8 cellular contexts compared by ENCODE assay signal in genomic region chr1:87330954-87331318, GRCh38. TPM values are rescaled to one million over a fixed set of nuclear protein-coding genes. Genes with fewer than 3 reads are reported as not detected.
DNase-seq lines count a peak whose midpoint lies in the region; ATAC-seq, FAIRE-seq and TF ChIP-seq lines count a peak whose summit lies in the region.

No MANE protein-coding gene starts in this region.

- CTCF ChIA-PET in activated CD4-positive, alpha-beta T cell treated with anti-CD3 and anti-CD28 coated beads for 36 hours (lab: Charles Lee), result interaction anchor here (1.1 kb wide), 1 partner anchor 420 kb away, joined by 3 read pairs; no protein-coding TSS in a partner anchor

- intact Hi-C loops in activated CD4-positive, alpha-beta T cell treated with anti-CD3 and anti-CD28 coated beads for 36 hours (cut with DNase I, micrococcal nuclease), result loop anchor here (5.0 to 10.0 kb wide), 6 partner anchors 116 to 946 kb away; partner anchors contain the start of genes HS2ST1 (in 1 of the 2), SELENOF (in 1 of the 2) and SH3GLB1 (in 1 of the 2)
- intact Hi-C loops in kidney (cut with DNase I), result no loop called here

- POLR2A ChIA-PET in activated CD4-positive, alpha-beta T cell treated with anti-CD3 and anti-CD28 coated beads for 36 hours (lab: Charles Lee), result no interaction called here

- DNase-seq in activated CD4-positive, alpha-beta T cell treated with anti-CD3 and anti-CD28 coated beads for 36 hours, result no peak
- no peak for DNase-seq in activated CD4-positive, alpha-beta T cell treated with anti-CD3 and anti-CD28 coated beads, Interleukin-2, amount 50 U/mL, for 1 hour
- no peak for DNase-seq in activated naive CD8-positive, alpha-beta T cell treated with anti-CD3 and anti-CD28 coated beads for 36 hours
- no peak for DNase-seq in kidney
- no peak for DNase-seq in thoracic aorta (ENCODE audit: low spot score)
- no peak for DNase-seq in KG1 (lab: John Stamatoyannopoulos, UW)
- no peak for DNase-seq in AG08395 (ENCODE audit: low spot score)
- no peak for DNase-seq in NCI-H510A (lab: John Stamatoyannopoulos, UW)

- no peaks in the 10 kb centered on the region for H3K9me3 Mint-ChIP-seq in activated CD4-positive, alpha-beta T cell treated with anti-CD3 and anti-CD28 coated beads for 36 hours (ENCODE audit: low read depth)
- H3K9me3 Mint-ChIP-seq in activated naive CD8-positive, alpha-beta T cell treated with anti-CD3 and anti-CD28 coated beads for 36 hours, result no peaks in the 10 kb centered on the region

- no peak for TF ChIP-seq CTCF in kidney (IDR thresholded peaks at IDR 0.05; ENCODE audit: borderline replicate concordance, extremely low read depth, insufficient read depth)
- no peak for TF ChIP-seq CTCF in thoracic aorta (IDR thresholded peaks at IDR 0.05)

- peaks cover 12% of the 10 kb centered on the region for H3K36me3 Mint-ChIP-seq in activated CD4-positive, alpha-beta T cell treated with anti-CD3 and anti-CD28 coated beads for 36 hours (ENCODE audit: low read depth)
- H3K36me3 Mint-ChIP-seq in activated naive CD8-positive, alpha-beta T cell treated with anti-CD3 and anti-CD28 coated beads for 36 hours, result peaks cover 22% of the 10 kb centered on the region

- H3K27me3 Mint-ChIP-seq in activated CD4-positive, alpha-beta T cell treated with anti-CD3 and anti-CD28 coated beads for 36 hours, result peaks cover 29% of the 10 kb centered on the region
- H3K27me3 Mint-ChIP-seq in activated naive CD8-positive, alpha-beta T cell treated with anti-CD3 and anti-CD28 coated beads for 36 hours, result no peaks in the 10 kb centered on the region

- H3K9ac ChIP-seq in kidney (ENCODE audit: low read length in 2 of 2), result peak overlapping the region; percentile 68 to 71

- H3K4me1 Mint-ChIP-seq in activated CD4-positive, alpha-beta T cell treated with anti-CD3 and anti-CD28 coated beads for 36 hours, result peaks cover 56% of the 10 kb centered on the region
- peaks cover 46% of the 10 kb centered on the region for H3K4me1 Mint-ChIP-seq in activated naive CD8-positive, alpha-beta T cell treated with anti-CD3 and anti-CD28 coated beads for 36 hours

- peak overlapping the region; percentile 72 for H3K4me3 Mint-ChIP-seq in activated CD4-positive, alpha-beta T cell treated with anti-CD3 and anti-CD28 coated beads for 36 hours
- H3K4me3 Mint-ChIP-seq in activated naive CD8-positive, alpha-beta T cell treated with anti-CD3 and anti-CD28 coated beads for 36 hours, result peak overlapping the region; percentile 85

- peak overlapping the region; percentile 78 for H3K27ac Mint-ChIP-seq in activated CD4-positive, alpha-beta T cell treated with anti-CD3 and anti-CD28 coated beads for 36 hours
- H3K27ac Mint-ChIP-seq in activated naive CD8-positive, alpha-beta T cell treated with anti-CD3 and anti-CD28 coated beads for 36 hours, result peak overlapping the region; percentile 95

- H3K27ac ChIP-seq in kidney (ENCODE audit: low read depth in 2 of 2, low read length in 2 of 2) (peak overlapping the region; percentile 75 to 84), thoracic aorta (peak overlapping the region; percentile 99)

- no peaks in the 10 kb centered on the region for H3K36me3 ChIP-seq in kidney (ENCODE audit: control insufficient read depth in 1 of 2, insufficient read depth in 2 of 2, low read length in 2 of 2)
- no peaks in the 10 kb centered on the region for H3K36me3 ChIP-seq in thoracic aorta

- ATAC-seq in activated CD4-positive, alpha-beta T cell treated with anti-CD3 and anti-CD28 coated beads for 36 hours, result no peak
- ATAC-seq in thoracic aorta (ENCODE audit: insufficient number of reproducible peaks, low FRiP score, low read depth), result no peak

- H3K9me3 ChIP-seq in kidney (ENCODE audit: control insufficient read depth in 1 of 2, low read length in 2 of 2) (no peaks in the 10 kb centered on the region), thoracic aorta (no peaks in the 10 kb centered on the region)

- H3K27me3 ChIP-seq in thoracic aorta (replicated peaks; ENCODE audit: insufficient read depth), result no peaks in the 10 kb centered on the region

- H3K4me1 ChIP-seq in kidney (ENCODE audit: control insufficient read depth in 1 of 2, insufficient read depth in 1 of 2, low read depth in 1 of 2, low read length in 2 of 2) (peaks cover 9 to 22% of the 10 kb centered on the region in 2 donors), thoracic aorta (ENCODE audit: control insufficient read depth in 1 of 2, low read depth in 2 of 2) (peaks cover 23 to 42% of the 10 kb centered on the region in 2 donors)

- H3K4me3 ChIP-seq in kidney (ENCODE audit: low read length in 2 of 2) (peak overlapping the region; percentile 84 to 90), thoracic aorta (peak overlapping the region; percentile 97)

- FAIRE-seq in kidney (lab: Jason Lieb, UNC), result no peak

RNA-seq across cellular contexts. Expression of gene LMO4, which starts 2.3 kb away (rescaled TPM):
- 10 to 100 TPM; 10.2 to 10.5 TPM for total RNA-seq in activated CD4-positive, alpha-beta T cell treated with anti-CD3 and anti-CD28 coated beads for 36 hours
- 10 to 100 TPM; 29.7 to 32.8 TPM for total RNA-seq in activated naive CD8-positive, alpha-beta T cell treated with anti-CD3 and anti-CD28 coated beads for 36 hours
- total RNA-seq in kidney (56.2 TPM), thoracic aorta (10 to 100 TPM; 31.5 to 46.6 TPM)
- 39.1 TPM for polyA plus RNA-seq in kidney (ENCODE audit: insufficient read depth, low read depth, low replicate concordance)
